1 cellular context compared by ENCODE assay signal in the genomic region with DNA sequence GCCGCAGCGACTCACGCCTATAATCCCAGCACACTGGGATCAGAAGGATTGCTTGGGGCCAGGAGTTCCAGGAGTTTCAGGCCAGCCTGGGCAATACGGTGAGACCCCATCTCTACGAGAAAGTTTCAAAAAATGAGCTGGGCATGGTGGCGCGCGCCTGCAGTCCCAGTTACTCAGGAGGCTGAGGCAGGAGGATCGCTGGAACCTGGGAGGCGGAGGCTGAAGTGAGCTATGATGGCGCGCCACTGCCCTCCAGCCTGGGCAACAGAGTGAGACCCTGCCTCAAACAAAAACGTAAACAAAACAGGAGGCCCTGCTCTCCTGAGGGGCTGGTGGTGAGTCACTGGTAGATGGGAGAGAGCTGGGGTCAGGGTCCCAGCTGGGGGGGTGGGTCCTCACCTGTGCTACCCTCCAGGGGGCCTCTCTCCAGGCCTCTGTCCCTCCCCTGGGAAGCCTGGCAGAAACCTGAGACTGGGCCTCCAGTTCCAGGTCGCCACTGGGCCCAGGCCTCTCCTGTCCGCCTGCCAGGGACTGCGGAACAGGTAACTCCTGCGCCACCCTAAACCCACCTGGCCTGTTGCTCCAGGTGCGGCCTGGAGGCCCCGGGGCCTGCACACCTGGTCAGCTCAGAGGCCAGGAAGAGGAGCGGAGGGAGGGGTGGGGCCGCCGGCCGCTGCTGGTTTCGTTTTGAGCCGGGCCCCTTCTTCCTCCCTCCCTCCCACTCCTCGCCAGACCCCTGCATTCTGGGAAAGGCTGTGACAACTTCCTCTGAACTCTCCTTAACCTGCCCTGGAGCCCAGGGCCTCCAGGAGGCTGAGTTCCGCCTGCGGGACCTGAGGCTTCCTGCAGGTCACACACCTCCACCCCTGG.
TF ChIP-seq lines count a peak whose summit lies in the region.

No MANE protein-coding gene starts in this region.

TF ChIP-seq in IMR-90, 13 proteins besides CTCF, POLR2A, EP300 and RAD21 (continued from another document):
- TF ChIP-seq RFX5 (IDR thresholded peaks at IDR 0.05; ENCODE audit: low read depth, low read length) (no peak), SMC3 (IDR thresholded peaks at IDR 0.05; ENCODE audit: low read depth, low read length) (no peak), NFE2L2 (IDR thresholded peaks at IDR 0.05; ENCODE audit: low read depth, low read length) (no peak), CHD1 (IDR thresholded peaks at IDR 0.05; ENCODE audit: low read depth, low read length) (no peak), CEBPB (IDR thresholded peaks at IDR 0.05; ENCODE audit: low read depth, low read length) (no peak), MXI1 (IDR thresholded peaks at IDR 0.05; ENCODE audit: borderline replicate concordance, low read depth, low read length) (no peak), MAFK (IDR thresholded peaks at IDR 0.05; ENCODE audit: low read depth, low read length) (no peak), RCOR1 (IDR thresholded peaks at IDR 0.05; ENCODE audit: insufficient replicate concordance, low read length) (no peak)
- TF ChIP-seq, protein P1, sequence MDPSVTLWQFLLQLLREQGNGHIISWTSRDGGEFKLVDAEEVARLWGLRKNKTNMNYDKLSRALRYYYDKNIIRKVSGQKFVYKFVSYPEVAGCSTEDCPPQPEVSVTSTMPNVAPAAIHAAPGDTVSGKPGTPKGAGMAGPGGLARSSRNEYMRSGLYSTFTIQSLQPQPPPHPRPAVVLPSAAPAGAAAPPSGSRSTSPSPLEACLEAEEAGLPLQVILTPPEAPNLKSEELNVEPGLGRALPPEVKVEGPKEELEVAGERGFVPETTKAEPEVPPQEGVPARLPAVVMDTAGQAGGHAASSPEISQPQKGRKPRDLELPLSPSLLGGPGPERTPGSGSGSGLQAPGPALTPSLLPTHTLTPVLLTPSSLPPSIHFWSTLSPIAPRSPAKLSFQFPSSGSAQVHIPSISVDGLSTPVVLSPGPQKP (IDR thresholded peaks at IDR 0.05; ENCODE audit: borderline replicate concordance, low read depth, low read length): no peak
- TF ChIP-seq, protein P2, sequence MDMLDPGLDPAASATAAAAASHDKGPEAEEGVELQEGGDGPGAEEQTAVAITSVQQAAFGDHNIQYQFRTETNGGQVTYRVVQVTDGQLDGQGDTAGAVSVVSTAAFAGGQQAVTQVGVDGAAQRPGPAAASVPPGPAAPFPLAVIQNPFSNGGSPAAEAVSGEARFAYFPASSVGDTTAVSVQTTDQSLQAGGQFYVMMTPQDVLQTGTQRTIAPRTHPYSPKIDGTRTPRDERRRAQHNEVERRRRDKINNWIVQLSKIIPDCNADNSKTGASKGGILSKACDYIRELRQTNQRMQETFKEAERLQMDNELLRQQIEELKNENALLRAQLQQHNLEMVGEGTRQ (IDR thresholded peaks at IDR 0.05; ENCODE audit: low read depth, low read length): no peak
